Comparison of ENCODE assay signal across 31 cellular contexts in the genomic region with DNA sequence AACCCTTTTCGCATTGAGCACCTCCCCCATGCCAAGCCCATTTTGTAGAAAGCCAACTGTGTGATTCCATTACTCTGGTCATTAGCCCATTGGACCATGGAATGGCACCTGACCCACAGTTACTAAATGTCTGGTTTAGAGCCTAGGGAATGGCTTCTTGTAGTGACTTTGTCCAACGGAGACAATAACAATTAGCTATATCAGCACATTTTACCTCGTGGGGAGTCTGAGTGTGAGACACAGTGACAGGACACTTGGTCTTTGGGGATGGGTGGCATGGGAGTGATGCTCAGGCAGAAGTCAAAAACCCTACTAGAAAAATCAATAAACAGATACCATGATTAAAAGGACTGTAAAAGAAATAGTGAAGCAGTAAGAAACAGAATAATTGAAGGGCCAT. TPM values are rescaled to one million over a fixed set of nuclear protein-coding genes. Genes with fewer than 3 reads are reported as not detected.
"Had no signal": no experiment of that assay in that cellular context is flagged by ENCODE, and none has a peak within 500 bp of the region (broad histone marks: within the 10 kb centered on the region; RNA-seq: fewer than 3 reads in every experiment).

No MANE protein-coding gene starts in this region.

- H3K9me3 ChIP-seq: heart left ventricle had no signal

- H3K27me3 ChIP-seq: brain microvascular endothelial cell, dorsolateral prefrontal cortex, heart left ventricle had no signal

- H3K36me3 ChIP-seq: brain microvascular endothelial cell had no signal

- ATAC-seq: activated CD4-positive, alpha-beta T cell treated with anti-CD3 and anti-CD28 coated beads for 36 hours; activated naive CD4-positive, alpha-beta T cell treated with anti-CD3 and anti-CD28 coated beads, Interleukin-2, amount 50 U/mL, for 72 hours; activated T-cell treated with anti-CD3 and anti-CD28 coated beads, Interleukin-2, amount 50 U/mL, for 72 hours; esophagus mucosa; heart left ventricle had no signal

- DNase-seq: activated CD4-positive, alpha-beta memory T cell treated with anti-CD3 and anti-CD28 coated beads, Interleukin-2, amount 10 ng/mL, durations not matched to agents 7 days and 5 days; activated CD4-positive, alpha-beta T cell treated with anti-CD3 and anti-CD28 coated beads for 36 hours; activated CD4-positive, alpha-beta T cell treated with anti-CD3 and anti-CD28 coated beads, Interleukin-2, amount 10 ng/mL, durations not matched to agents 7 days and 5 days; activated CD4-positive, alpha-beta T cell treated with anti-CD3 and anti-CD28 coated beads, Interleukin-2, amount 50 U/mL, for 4 hours; activated CD4-positive, CD25-positive, alpha-beta regulatory T cell; activated CD4-positive, CD25-positive, alpha-beta regulatory T cell treated with anti-CD3 and anti-CD28 coated beads, Interleukin-2, amount 50 U/mL, for 72 hours; activated CD8-positive, alpha-beta memory T cell treated with anti-CD3 and anti-CD28 coated beads, Interleukin-2, amount 50 U/mL, for 48 hours; activated gamma-delta T cell; activated naive CD4-positive, alpha-beta T cell; activated naive CD4-positive, alpha-beta T cell treated with anti-CD3 and anti-CD28 coated beads, Interleukin-2, amount 10 ng/mL, durations not matched to agents 7 days and 5 days; activated naive CD8-positive, alpha-beta T cell treated with anti-CD3 and anti-CD28 coated beads, Interleukin-2, amount 10 ng/mL, durations not matched to agents 7 days and 5 days; activated T-cell treated with anti-CD3 and anti-CD28 coated beads for 4 hours; activated T-cell treated with anti-CD3 and anti-CD28 coated beads, Interleukin-2, amount 50 U/mL, for 24 hours; activated T-cell treated with anti-CD3 and anti-CD28 coated beads, Interleukin-2, amount 50 U/mL, for 72 hours; brain microvascular endothelial cell; dorsolateral prefrontal cortex; effector memory CD4-positive, alpha-beta T cell; endodermal cell; foreskin fibroblast; heart left ventricle; T-helper 2 cell had no signal

- FAIRE-seq: astrocyte, frontal cortex had no signal

- H3K27ac ChIP-seq: brain microvascular endothelial cell, coronary artery, dorsolateral prefrontal cortex, heart left ventricle had no signal

- H3K4me3 ChIP-seq: coronary artery, dorsolateral prefrontal cortex, heart left ventricle had no signal

- H3K4me1 ChIP-seq: heart left ventricle had no signal

RNA-seq across cellular contexts. Expression of gene SLC10A1, which starts 10.4 kb away (rescaled TPM):
- total RNA-seq: activated CD4-positive, alpha-beta memory T cell treated with anti-CD3 and anti-CD28 coated beads, Interleukin-2, amount 10 ng/mL, durations not matched to agents 7 days and 5 days; activated CD4-positive, alpha-beta T cell treated with anti-CD3 and anti-CD28 coated beads for 36 hours; activated CD4-positive, alpha-beta T cell treated with anti-CD3 and anti-CD28 coated beads, Interleukin-2, amount 10 ng/mL, durations not matched to agents 7 days and 5 days; activated naive CD4-positive, alpha-beta T cell treated with anti-CD3 and anti-CD28 coated beads, Interleukin-2, amount 50 U/mL, for 72 hours; activated naive CD8-positive, alpha-beta T cell treated with anti-CD3 and anti-CD28 coated beads, Interleukin-2, amount 10 ng/mL, durations not matched to agents 7 days and 5 days; activated T-cell treated with anti-CD3 and anti-CD28 coated beads, Interleukin-2, amount 50 U/mL, for 72 hours; astrocyte; bronchial epithelial cell; cardiac septum; cerebellum; dorsolateral prefrontal cortex; endodermal cell; epithelial cell of proximal tubule; esophagus mucosa; frontal cortex; heart left ventricle; T-helper 1 cell treated with Interleukin-12 subunit alpha and Interleukin-12 subunit beta and Interleukin-4 antibody, amounts not matched to agents 30 ng/mL and 1 ng/mL, for 36 hours had no signal
- polyA plus RNA-seq: heart left ventricle had no signal
